9 cellular contexts compared by ENCODE assay signal in genomic region chr2:187500585-187501359, GRCh38. TPM values are rescaled to one million over a fixed set of nuclear protein-coding genes. Genes with fewer than 3 reads are reported as not detected.
A peak's percentile ranks its signal among the peaks of the same experiment; 100 is the strongest.
DNase-seq lines count a peak whose midpoint lies in the region; ATAC-seq, FAIRE-seq and TF ChIP-seq lines count a peak whose summit lies in the region.
"Had no signal": no experiment of that assay in that cellular context is flagged by ENCODE, and none has a peak within 500 bp of the region (broad histone marks: within the 10 kb centered on the region; RNA-seq: fewer than 3 reads in every experiment).

No MANE protein-coding gene starts in this region.

- CTCF ChIA-PET in OCI-LY7 (lab: Charles Lee; ENCODE audit: unreplicated experiment), result interaction anchor here (0.6 kb wide), 1 partner anchor 555 kb away, joined by 5 read pairs; no protein-coding TSS in a partner anchor

- POLR2A ChIA-PET in OCI-LY7 (lab: Charles Lee), result interaction anchor here (0.6 to 1.1 kb wide), 3 partner anchors 31 to 1833 kb away, joined by 3 to 4 read pairs (median 4); no protein-coding TSS in a partner anchor

- no peak overlapping the region for H3K4me2 ChIP-seq in OCI-LY7 (ENCODE audit: low read length)

- intact Hi-C loops in Right ventricle myocardium inferior (cut with DNase I), result loop anchor here (5.0 kb wide), 1 partner anchor 872 kb away; no protein-coding TSS in a partner anchor
- intact Hi-C loops in Right ventricle myocardium superior (cut with DNase I), result loop anchor here (10.0 kb wide), 1 partner anchor 1014 kb away; no protein-coding TSS in a partner anchor
- intact Hi-C loops in vagina (cut with DNase I), result loop anchor here (10.0 kb wide), 1 partner anchor 64 kb away; no protein-coding TSS in a partner anchor
- intact Hi-C loops in OCI-LY7 (cut with micrococcal nuclease; ENCODE audit: unreplicated experiment), result loop anchor here (1.0 to 5.0 kb wide), 2 partner anchors 77 to 343 kb away; no protein-coding TSS in a partner anchor

- H3K27me3 ChIP-seq in vagina, result no peaks in the 10 kb centered on the region
- H3K27me3 ChIP-seq: ascending aorta had no signal

- DNase-seq in Right ventricle myocardium inferior (ENCODE audit: missing footprints) (no peak), Right ventricle myocardium superior (no peak), RCC 7860 (ENCODE audit: low spot score) (peak; percentile 17), fibroblast of the conjunctiva (ENCODE audit: low read depth) (peak; percentile 31), vagina (ENCODE audit: extremely low spot score in 2 of 2) (no peak), OCI-LY7 (ENCODE audit: low spot score) (no peak)
- no peak for DNase-seq in stimulated activated CD4-positive, alpha-beta T cell treated with anti-CD3 and anti-CD28 coated beads, Interleukin-2, amount 100 ng/mL, for 24 hours

- no peaks in the 10 kb centered on the region for H3K4me1 ChIP-seq in vagina
- H3K4me1 ChIP-seq in OCI-LY7 (ENCODE audit: insufficient read depth, low read length, poor library complexity, severe bottlenecking), result no peaks in the 10 kb centered on the region
- H3K4me1 ChIP-seq: ascending aorta had no signal

- H3K36me3 ChIP-seq in vagina, result no peaks in the 10 kb centered on the region
- no peaks in the 10 kb centered on the region for H3K36me3 ChIP-seq in OCI-LY7 (ENCODE audit: insufficient read depth, low read length)
- H3K36me3 ChIP-seq: ascending aorta had no signal

- TF ChIP-seq CTCF in vagina (IDR thresholded peaks at IDR 0.05) (no peak), OCI-LY7 (conservative IDR thresholded peaks at IDR 0.05; ENCODE audit: low read length) (no peak)

- no peak overlapping the region for H3K4me3 ChIP-seq in vagina
- H3K4me3 ChIP-seq in OCI-LY7 (ENCODE audit: low read depth, low read length, poor library complexity, severe bottlenecking), result no peak overlapping the region
- H3K4me3 ChIP-seq: ascending aorta had no signal

- H3K9me3 ChIP-seq in vagina, result no peaks in the 10 kb centered on the region
- H3K9me3 ChIP-seq in OCI-LY7 (ENCODE audit: low read length), result no peaks in the 10 kb centered on the region
- H3K9me3 ChIP-seq: ascending aorta had no signal

- TF ChIP-seq POLR2A in vagina (IDR thresholded peaks at IDR 0.05), result no peak

- H2AFZ ChIP-seq in OCI-LY7 (ENCODE audit: low read length), result no peak overlapping the region

- H3K9me2 ChIP-seq in OCI-LY7 (ENCODE audit: insufficient read depth, low read length), result no peaks in the 10 kb centered on the region

- FAIRE-seq in RCC 7860 (lab: Jason Lieb, UNC), result no peak

- H3K27ac ChIP-seq in vagina (peak overlapping the region; percentile 10), OCI-LY7 (ENCODE audit: low read depth, low read length, poor library complexity, severe bottlenecking) (no peak overlapping the region)
- H3K27ac ChIP-seq: ascending aorta had no signal

- H4K20me1 ChIP-seq in OCI-LY7 (ENCODE audit: insufficient read depth, low read length), result no peaks in the 10 kb centered on the region

- no peaks in the 10 kb centered on the region for H3K79me2 ChIP-seq in OCI-LY7 (ENCODE audit: insufficient read depth, low read depth, low read length)

- ATAC-seq in Right ventricle myocardium inferior (peak; percentile 44), Right ventricle myocardium superior (ENCODE audit: poor library complexity) (no peak), GM18868 (IDR thresholded peaks at IDR 0.05; ENCODE audit: unreplicated experiment) (no peak)

- no TSS peak for BruUV-seq in OCI-LY7 (replicated peaks; lab: Mats Ljungman, UMichigan)

RNA-seq across cellular contexts. Expression of gene CALCRL, which starts 52.7 kb away (rescaled TPM):
- total RNA-seq in Right ventricle myocardium inferior, result 28.3 TPM
- 27.6 TPM for total RNA-seq in Right ventricle myocardium superior
- 19.2 TPM for total RNA-seq in vagina
- total RNA-seq in OCI-LY7 (2014; rRNA removed; shearing (Covaris generic)), result not detected in 2 replicates
- not detected in 2 replicates for total RNA-seq in OCI-LY7 (2022)

RNA-seq across cellular contexts. Expression of gene TFPI, which starts 53.5 kb away (rescaled TPM):
- total RNA-seq in Right ventricle myocardium inferior, result 33.6 TPM
- total RNA-seq in Right ventricle myocardium superior, result 24.3 TPM
- 68.8 TPM for total RNA-seq in vagina
- not detected in 2 replicates for total RNA-seq in OCI-LY7 (2014; rRNA removed; shearing (Covaris generic))
- not detected in 2 replicates for total RNA-seq in OCI-LY7 (2022)

Comparison
In these comparisons a context has a peak if more than half of its experiments do, and no peak if none do; other contexts are left out.
1. DNase-seq: peak in RCC 7860 (single experiment) and fibroblast of the conjunctiva (single experiment); none in Right ventricle myocardium inferior (single experiment), Right ventricle myocardium superior (single experiment), vagina (0 of 2), OCI-LY7 (single experiment) and stimulated activated CD4-positive, alpha-beta T cell treated with anti-CD3 and anti-CD28 coated beads, Interleukin-2, amount 100 ng/mL, for 24 hours (0 of 2).
2. RNA of gene CALCRL, which starts 52.7 kb away (total RNA-seq): 28.3 TPM in Right ventricle myocardium inferior (single experiment), 27.6 TPM in Right ventricle myocardium superior (single experiment) and 19.2 TPM in vagina (single experiment); not detected in OCI-LY7; every median in the first group is over 10 times any median in the second.
3. RNA of gene TFPI, which starts 53.5 kb away (total RNA-seq): 68.8 TPM in vagina (single experiment), 33.6 TPM in Right ventricle myocardium inferior (single experiment) and 24.3 TPM in Right ventricle myocardium superior (single experiment); not detected in OCI-LY7; every median in the first group is over 10 times any median in the second.